9 cellular contexts compared by ENCODE assay signal in genomic region chr15:85329561-85330421, GRCh38. TPM values are rescaled to one million over a fixed set of nuclear protein-coding genes. Genes with fewer than 3 reads are reported as not detected.
DNase-seq lines count a peak whose midpoint lies in the region; ATAC-seq, FAIRE-seq and TF ChIP-seq lines count a peak whose summit lies in the region.
"Had no signal": no experiment of that assay in that cellular context is flagged by ENCODE, and none has a peak within 500 bp of the region (broad histone marks: within the 10 kb centered on the region; RNA-seq: fewer than 3 reads in every experiment).

No MANE protein-coding gene starts in this region.

- H3K9me3 ChIP-seq in muscle layer of duodenum (ENCODE audit: control insufficient read depth in 1 of 2, low read length in 2 of 2): no peaks in the 10 kb centered on the region

- peaks cover 14 to 19% of the 10 kb centered on the region in 2 donors for H3K4me1 ChIP-seq in muscle layer of duodenum (ENCODE audit: control insufficient read depth in 1 of 2, insufficient read depth in 2 of 2, low read length in 2 of 2)

- peak overlapping the region; percentile 79 for H3K4me3 Mint-ChIP-seq in chondrocyte (ENCODE audit: unreplicated experiment)

- ATAC-seq in HG02943 (IDR thresholded peaks at IDR 0.05; ENCODE audit: low read depth, unreplicated experiment): peak; percentile 69

- H3K27me3 ChIP-seq in muscle layer of duodenum (ENCODE audit: low read depth, low read length): no peaks in the 10 kb centered on the region

- H3K36me3 Mint-ChIP-seq in chondrocyte (ENCODE audit: low read depth): no peaks in the 10 kb centered on the region

- H3K27me3 Mint-ChIP-seq in chondrocyte (ENCODE audit: low read depth): no peaks in the 10 kb centered on the region

- no peak for FAIRE-seq in HTR-8/SVneo (lab: Jason Lieb, UNC)
- FAIRE-seq: H1 had no signal

- POLR2A ChIA-PET in AG04449 (lab: Yijun Ruan, JAX): interaction anchor here (1.0 to 2.1 kb wide), 3 partner anchors 11 to 84 kb away, joined by 3 to 13 read pairs (median 9); partner anchors contain the start of gene AKAP13

- peak overlapping the region; percentile 76 for H3K27ac ChIP-seq in muscle layer of duodenum (ENCODE audit: low read length)

- CTCF ChIA-PET in AG04449 (lab: Yijun Ruan, JAX): interaction anchor here (0.9 to 5.6 kb wide), 26 partner anchors 10 to 289 kb away, joined by 3 to 76 read pairs (median 7); no protein-coding TSS in a partner anchor

- peaks cover 45% of the 10 kb centered on the region for H3K4me1 Mint-ChIP-seq in chondrocyte (ENCODE audit: low read depth)

- H3K36me3 ChIP-seq in muscle layer of duodenum (ENCODE audit: control insufficient read depth in 1 of 2, insufficient read depth in 2 of 2, low read length in 2 of 2): no peaks in the 10 kb centered on the region

- peak overlapping the region; percentile 64 for H3K4me3 ChIP-seq in AG04449 (ENCODE audit: low read depth, low read length)
- peak overlapping the region; percentile 64 to 66 for H3K4me3 ChIP-seq in muscle layer of duodenum (ENCODE audit: low read depth in 1 of 2, low read length in 2 of 2)

- peak overlapping the region; percentile 96 for H3K27ac Mint-ChIP-seq in chondrocyte (ENCODE audit: unreplicated experiment)

- TF ChIP-seq CTCF in AG04449 (IDR thresholded peaks at IDR 0.05; ENCODE audit: insufficient read depth, low read length, missing control alignments) (no peak), chondrocyte (IDR thresholded peaks at IDR 0.05) (no peak)

- DNase-seq in AG04449 (ENCODE audit: low read depth, low spot score): no peak
- peak; percentile 89 for DNase-seq in RPMI8226
- no peak for DNase-seq in chondrocyte (ENCODE audit: low spot score)
- DNase-seq in DMS153 treated with DMSO at 0.1 percent for 48 hours (lab: John Stamatoyannopoulos, UW; ENCODE audit: unreplicated experiment): no peak
- no peak for DNase-seq in HTR-8/SVneo (ENCODE audit: insufficient read length, low spot score)

- peak; percentile 39 for TF ChIP-seq POLR2A in GM18526 (IDR thresholded peaks at IDR 0.05; ENCODE audit: extremely low read depth, insufficient read length)

- no peaks in the 10 kb centered on the region for H3K9me3 Mint-ChIP-seq in chondrocyte (ENCODE audit: low read depth)

RNA-seq across cellular contexts. Expression of gene AKAP13, which starts 50.6 kb away (rescaled TPM):
- total RNA-seq in chondrocyte: 80.6 to 134 TPM (median 81.3 TPM) in 3 replicates
